In the genomic region with DNA sequence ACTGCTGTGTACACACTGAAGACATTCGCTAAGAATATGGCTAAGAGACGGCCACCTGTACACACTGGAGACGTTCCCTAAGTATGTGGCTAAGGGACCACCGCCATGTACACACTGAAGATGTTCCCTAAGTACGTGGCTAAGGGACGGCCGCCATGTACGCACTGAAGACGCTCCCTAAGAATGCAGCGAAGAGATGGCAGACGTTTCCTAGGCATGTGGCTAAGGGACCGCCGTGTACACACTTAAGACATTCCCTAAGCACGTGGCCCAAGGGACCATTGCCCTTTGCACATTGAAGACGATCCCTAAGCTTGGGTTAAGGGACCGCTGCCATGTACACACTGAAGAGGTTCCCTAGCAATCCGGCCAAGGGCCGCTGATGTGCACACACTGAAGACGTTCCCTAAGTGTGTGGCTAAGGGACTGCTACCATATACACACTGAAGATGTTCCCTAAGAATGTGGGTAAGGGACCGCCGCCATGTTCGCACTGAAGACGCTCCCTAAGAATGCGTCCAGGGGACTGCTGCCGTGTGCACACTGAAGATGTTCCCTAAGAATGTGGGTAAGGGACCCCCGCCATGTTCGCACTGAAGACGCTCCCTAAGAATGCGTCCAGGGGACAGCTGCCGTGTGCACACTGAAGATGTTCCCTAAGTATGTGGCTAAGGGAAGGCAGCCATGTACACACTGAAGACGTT, we compare ENCODE assay signal across 23 cellular contexts. TPM values are rescaled to one million over a fixed set of nuclear protein-coding genes. Genes with fewer than 3 reads are reported as not detected.
DNase-seq lines count a peak whose midpoint lies in the region; ATAC-seq and TF ChIP-seq lines count a peak whose summit lies in the region.
"Had no signal": no experiment of that assay in that cellular context is flagged by ENCODE, and none has a peak within 500 bp of the region (broad histone marks: within the 10 kb centered on the region; RNA-seq: fewer than 3 reads in every experiment).

No MANE protein-coding gene starts in this region.

- no peak overlapping the region for H3K27ac Mint-ChIP-seq in CD8-positive, alpha-beta memory T cell

- POLR2A ChIA-PET in CD8-positive, alpha-beta memory T cell (lab: Charles Lee): no interaction called here
- POLR2A ChIA-PET in HEK293T (lab: Yijun Ruan, JAX): no interaction called here

- no peak overlapping the region for H3K4me3 Mint-ChIP-seq in CD8-positive, alpha-beta memory T cell

- no peaks in the 10 kb centered on the region for H3K27me3 Mint-ChIP-seq in CD8-positive, alpha-beta memory T cell

- H3K4me1 ChIP-seq in CD8-positive, alpha-beta memory T cell (ENCODE audit: insufficient read depth, low read length): no peaks in the 10 kb centered on the region
- H3K4me1 ChIP-seq: left lung, upper lobe of right lung had no signal

- no peaks in the 10 kb centered on the region for H3K9me3 Mint-ChIP-seq in CD8-positive, alpha-beta memory T cell

- H3K9me3 ChIP-seq in CD8-positive, alpha-beta memory T cell (ENCODE audit: low read length): no peaks in the 10 kb centered on the region
- H3K9me3 ChIP-seq in WERI-Rb-1 (ENCODE audit: severe bottlenecking): no peaks in the 10 kb centered on the region
- H3K9me3 ChIP-seq: left lung, neutrophil, upper lobe of right lung had no signal

- ATAC-seq in GM21723 (IDR thresholded peaks at IDR 0.05; ENCODE audit: unreplicated experiment) (no peak), HG03342 (IDR thresholded peaks at IDR 0.05; ENCODE audit: unreplicated experiment) (no peak), HG02840 (IDR thresholded peaks at IDR 0.05; ENCODE audit: low FRiP score, unreplicated experiment) (no peak)
- ATAC-seq: left lung, Right ventricle myocardium inferior, upper lobe of right lung had no signal

- H3K27ac ChIP-seq in CD8-positive, alpha-beta memory T cell (ENCODE audit: low read depth, low read length): peak overlapping the region; percentile 31
- H3K27ac ChIP-seq in WERI-Rb-1: no peak overlapping the region
- H3K27ac ChIP-seq: C4-2B, left lung, neutrophil, upper lobe of right lung had no signal

- H3K36me3 ChIP-seq in CD8-positive, alpha-beta memory T cell (ENCODE audit: insufficient read depth, low read length): no peaks in the 10 kb centered on the region
- H3K36me3 ChIP-seq in WERI-Rb-1: no peaks in the 10 kb centered on the region
- H3K36me3 ChIP-seq: left lung, neutrophil, upper lobe of right lung had no signal

- H3K36me3 Mint-ChIP-seq in CD8-positive, alpha-beta memory T cell: peaks cover 0 to 5% (median 4%) of the 10 kb centered on the region in 3 donors

- TF ChIP-seq CTCF in WERI-Rb-1 (IDR thresholded peaks at IDR 0.05; ENCODE audit: low read depth, low read length): no peak

- no peak overlapping the region for H3K4me3 ChIP-seq in CD8-positive, alpha-beta memory T cell (ENCODE audit: low read length)
- no peak overlapping the region for H3K4me3 ChIP-seq in WERI-Rb-1 (ENCODE audit: low read depth, low read length)
- H3K4me3 ChIP-seq: left lung, smooth muscle cell, upper lobe of right lung had no signal

- no peaks in the 10 kb centered on the region for H3K27me3 ChIP-seq in CD8-positive, alpha-beta memory T cell (ENCODE audit: insufficient read depth, low read length, poor library complexity, severe bottlenecking)
- H3K27me3 ChIP-seq in WERI-Rb-1 (ENCODE audit: insufficient read depth, low read depth, severe bottlenecking): no peaks in the 10 kb centered on the region
- H3K27me3 ChIP-seq: left lung, neutrophil, upper lobe of right lung had no signal

- CTCF ChIA-PET in CD8-positive, alpha-beta memory T cell (lab: Charles Lee): no interaction called here
- CTCF ChIA-PET in HEK293T (lab: Yijun Ruan, JAX): no interaction called here

- DNase-seq in CD8-positive, alpha-beta memory T cell: no peak
- peak; percentile 63 for DNase-seq in HEK293T (ENCODE audit: extremely low spot score)
- DNase-seq in WERI-Rb-1: peak; percentile 33
- DNase-seq in iPS-NIHi7 (ENCODE audit: extremely low spot score): peak; percentile 24
- DNase-seq in activated CD4-positive, alpha-beta T cell treated with anti-CD3 and anti-CD28 coated beads for 4 hours: no peak
- DNase-seq: activated naive CD4-positive, alpha-beta T cell; anterior cingulate cortex; cerebellar nuclear complex; DMS79 treated with DMSO at 0.1 percent for 48 hours; effector memory CD4-positive, alpha-beta T cell; left lung; NCI-H1092 treated with DMSO at 0.1 percent for 48 hours; NCI-H2081; NCI-H510A treated with DMSO at 0.1 percent for 48 hours; stimulated activated CD4-positive, alpha-beta T cell treated with anti-CD3 and anti-CD28 coated beads, Interleukin-4, amount 100 ng/mL, for 24 hours; upper lobe of right lung had no signal

- peaks cover 11 to 25% (median 14%) of the 10 kb centered on the region in 3 donors for H3K4me1 Mint-ChIP-seq in CD8-positive, alpha-beta memory T cell

TF ChIP-seq in HEK293T, 16 proteins besides CTCF, POLR2A, EP300 and RAD21:
- TF ChIP-seq LEF1 (IDR thresholded peaks at IDR 0.05; ENCODE audit: borderline replicate concordance) (no peak), FOXM1 (IDR thresholded peaks at IDR 0.05; ENCODE audit: borderline replicate concordance) (peak; percentile 99), FOXK2 (IDR thresholded peaks at IDR 0.05) (peak; percentile 73; the same call in 1 of the 2 replicates), SP1 (IDR thresholded peaks at IDR 0.05) (no peak), L3MBTL2 (conservative IDR thresholded peaks at IDR 0.05) (peak; percentile 91), BHLHE40 (IDR thresholded peaks at IDR 0.05; ENCODE audit: borderline replicate concordance) (no peak), TARDBP (IDR thresholded peaks at IDR 0.05) (no peak), CTBP1 (IDR thresholded peaks at IDR 0.05; ENCODE audit: borderline replicate concordance) (peak; percentile 82), ARNT (IDR thresholded peaks at IDR 0.05) (peak; percentile 63; the same call in 1 of the 2 replicates), PKNOX1 (IDR thresholded peaks at IDR 0.05) (no peak), NFRKB (IDR thresholded peaks at IDR 0.05) (no peak), FOXA1 (IDR thresholded peaks at IDR 0.05) (no peak), ELF4 (IDR thresholded peaks at IDR 0.05) (peak; percentile 71), ZNF384 (IDR thresholded peaks at IDR 0.05) (no peak), SUZ12 (IDR thresholded peaks at IDR 0.05) (no peak), HDGF (IDR thresholded peaks at IDR 0.05; ENCODE audit: borderline replicate concordance) (no peak)

RNA-seq across cellular contexts. Expression of gene DHRSX, which starts 36.7 kb away (rescaled TPM):
- 10 to 100 TPM; 25.3 to 26.6 TPM for total RNA-seq in CD8-positive, alpha-beta memory T cell
- 21.5 TPM for polyA plus RNA-seq in CD8-positive, alpha-beta memory T cell

RNA-seq across cellular contexts. Expression of gene ZBED1, which starts 36.7 kb away (rescaled TPM):
- total RNA-seq in CD8-positive, alpha-beta memory T cell: 10 to 100 TPM; 28.0 to 30.0 TPM
- polyA plus RNA-seq in CD8-positive, alpha-beta memory T cell: 41.9 TPM

Comparison
In these comparisons a context has a peak if more than half of its experiments do, and no peak if none do; other contexts are left out.
1. DNase-seq: peak in HEK293T (single experiment), WERI-Rb-1 (single experiment) and iPS-NIHi7 (single experiment); none in CD8-positive, alpha-beta memory T cell (0 of 5) and activated CD4-positive, alpha-beta T cell treated with anti-CD3 and anti-CD28 coated beads for 4 hours (0 of 2).